ENCODE assay signal across 34 cellular contexts in the genomic region with DNA sequence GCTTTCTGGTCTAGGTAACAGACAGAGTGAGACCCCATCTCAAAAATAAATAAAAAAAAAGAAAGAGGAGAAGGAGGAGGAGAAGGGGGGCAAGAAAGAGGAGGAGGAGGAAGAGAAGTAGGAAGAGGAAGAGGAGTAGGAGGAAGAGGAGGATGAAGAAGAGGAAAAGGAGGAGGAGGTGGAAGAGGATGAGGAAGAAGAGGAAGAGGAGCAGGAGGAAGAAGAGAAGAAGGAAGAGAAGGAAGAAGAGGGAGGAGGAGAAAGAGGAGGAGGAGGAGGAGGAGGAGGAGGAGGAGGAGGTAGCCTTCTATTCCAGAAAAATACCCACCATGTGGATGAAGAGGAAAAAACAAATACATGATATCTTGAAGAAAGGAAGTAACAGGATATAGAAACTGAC.
"Had no signal": no experiment of that assay in that cellular context is flagged by ENCODE, and none has a peak within 500 bp of the region (broad histone marks: within the 10 kb centered on the region; RNA-seq: fewer than 3 reads in every experiment).

No MANE protein-coding gene starts in this region.

- DNase-seq: Karpas-422, Kasumi-1, MG63, MM.1S, MV-4-11, NCI-H1048, NCI-H1092, NCI-H1092 treated with DMSO at 0.1 percent for 48 hours, NCI-H1105, NCI-H1105 treated with DMSO at 0.1 percent for 48 hours, NCI-H1417, NCI-H1417 treated with DMSO at 0.1 percent for 48 hours, NCI-H1436, NCI-H1436 treated with DMSO at 0.1 percent for 48 hours, NCI-H146, NCI-H1694, NCI-H1694 treated with DMSO at 0.1 percent for 48 hours, NCI-H187, NCI-H187 treated with DMSO at 0.1 percent for 48 hours, NCI-H1930, NCI-H2029, NCI-H2029 treated with DMSO at 0.1 percent for 48 hours, NCI-H2081, NCI-H2081 treated with DMSO at 0.1 percent for 48 hours, NCI-H2107, NCI-H2171, NCI-H2171 treated with DMSO at 0.1 percent for 48 hours, NCI-H2227 treated with DMSO at 0.1 percent for 48 hours, NCI-H226, NCI-H345, NCI-H446, NCI-H446 treated with DMSO at 0.1 percent for 48 hours, NCI-H510A, NCI-H510A treated with DMSO at 0.1 percent for 48 hours had no signal

- H3K36me3 ChIP-seq: MG63 had no signal

- H3K27me3 ChIP-seq: MG63 had no signal

- H3K4me3 ChIP-seq: MG63 had no signal
